ENCODE assay signal across 15 cellular contexts in the genomic region with DNA sequence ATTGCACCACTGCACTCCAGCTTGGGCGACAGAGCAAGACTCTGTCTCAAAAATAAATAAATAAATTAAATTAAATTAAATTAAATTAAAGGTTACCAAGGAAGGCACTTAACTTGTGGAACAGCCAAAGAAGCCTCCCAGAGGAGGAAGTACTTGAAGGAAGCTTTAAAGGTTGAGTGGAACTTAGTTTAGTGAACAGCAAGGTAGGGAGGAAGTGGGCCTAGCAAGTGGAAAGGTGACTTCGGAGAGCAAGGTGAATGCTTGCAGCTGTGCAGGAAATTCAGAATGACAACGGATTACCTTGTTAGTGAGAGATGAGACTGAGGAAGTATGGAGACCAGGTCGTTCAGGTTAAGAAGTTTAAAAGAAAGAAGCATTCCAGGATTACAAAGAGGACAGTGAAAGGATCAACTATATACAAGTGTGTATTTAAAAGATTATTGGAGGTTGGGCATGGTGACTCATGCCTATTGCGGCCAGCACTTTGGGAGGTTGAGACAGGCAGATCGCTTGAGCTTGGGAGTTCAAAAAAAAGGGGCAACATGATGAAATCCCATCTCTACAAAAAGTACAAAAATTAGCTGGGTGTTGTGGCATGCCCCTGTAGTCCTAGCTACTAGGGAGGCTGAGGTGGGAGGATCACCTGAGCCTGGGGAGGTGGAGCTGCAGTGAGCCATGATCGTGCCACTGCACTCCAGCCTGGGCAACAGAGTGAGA. TPM values are rescaled to one million over a fixed set of nuclear protein-coding genes. Genes with fewer than 3 reads are reported as not detected.
DNase-seq lines count a peak whose midpoint lies in the region; ATAC-seq, FAIRE-seq and TF ChIP-seq lines count a peak whose summit lies in the region.
"Had no signal": no experiment of that assay in that cellular context is flagged by ENCODE, and none has a peak within 500 bp of the region (broad histone marks: within the 10 kb centered on the region; RNA-seq: fewer than 3 reads in every experiment).

No MANE protein-coding gene starts in this region.

- ATAC-seq in left lung (peak; percentile 57), HG03442 (IDR thresholded peaks at IDR 0.05; ENCODE audit: unreplicated experiment) (no peak), HG02938 (IDR thresholded peaks at IDR 0.05; ENCODE audit: unreplicated experiment) (no peak)
- ATAC-seq: activated T-cell treated with anti-CD3 and anti-CD28 coated beads, Interleukin-2, amount 50 U/mL, for 4 hours; stimulated activated naive CD8-positive, alpha-beta T cell treated with anti-CD3 and anti-CD28 coated beads, Interleukin-15, amount 100 ng/mL, for 72 hours had no signal

- H3K9me3 ChIP-seq in left lung, result no peaks in the 10 kb centered on the region
- H3K9me3 ChIP-seq: BLaER1 had no signal

- FAIRE-seq in GM12891 (lab: Jason Lieb, UNC), result no peak

- TF ChIP-seq CTCF in astrocyte of the spinal cord (IDR thresholded peaks at IDR 0.05; ENCODE audit: low read depth, low read length) (no peak), left lung (IDR thresholded peaks at IDR 0.05) (no peak)

- DNase-seq in Caki2 (ENCODE audit: low read depth) (peak; percentile 69), LoVo (ENCODE audit: low spot score) (peak; percentile 67), astrocyte of the spinal cord (ENCODE audit: low read depth, low spot score) (peak; percentile 73), left lung (no peak), GM12891 (ENCODE audit: insufficient read length, low spot score) (no peak)
- DNase-seq in stimulated activated CD4-positive, alpha-beta T cell treated with anti-CD3 and anti-CD28 coated beads, Interleukin-4, amount 100 ng/mL, for 1 hour, result no peak
- DNase-seq: activated T-cell treated with anti-CD3 and anti-CD28 coated beads, Interleukin-2, amount 50 U/mL, for 4 hours; cerebellar nuclear complex; hippocampal formation; Karpas-422; NCI-H526; stimulated activated naive CD8-positive, alpha-beta T cell treated with anti-CD3 and anti-CD28 coated beads, Interleukin-15, amount 100 ng/mL, for 72 hours had no signal

- in situ Hi-C loops in Caki2 (cut with HindIII; ENCODE audit: low pct_unique_long_range_greater_than_20kb, low sequenced_read_pairs) (no loop called here), astrocyte of the spinal cord (cut with HindIII; ENCODE audit: low sequenced_read_pairs) (no loop called here)

- H3K36me3 ChIP-seq in left lung, result no peaks in the 10 kb centered on the region
- H3K36me3 ChIP-seq: BLaER1 had no signal

- H3K27me3 ChIP-seq in left lung, result no peaks in the 10 kb centered on the region
- H3K27me3 ChIP-seq: BLaER1 had no signal

- TF ChIP-seq POLR2A in GM12891 (IDR thresholded peaks at IDR 0.05; ENCODE audit: low read depth, low read length), result no peak

- H3K4me1 ChIP-seq in left lung, result peaks cover 0 to 46% of the 10 kb centered on the region in 2 donors

- H3K4me3 ChIP-seq in astrocyte of the spinal cord (ENCODE audit: low read depth, low read length) (no peak overlapping the region), left lung (no peak overlapping the region)
- H3K4me3 ChIP-seq: BLaER1 had no signal

- intact Hi-C loops in left lung (cut with DNase I), result no loop called here

- H3K27ac ChIP-seq in left lung, result peak overlapping the region; percentile 64 to 68
- H3K27ac ChIP-seq: BLaER1 had no signal

TF ChIP-seq in GM12891, 5 proteins besides CTCF, POLR2A, EP300 and RAD21:
- TF ChIP-seq SPI1 (IDR thresholded peaks at IDR 0.05; ENCODE audit: low read depth, low read length) (no peak; the same call in 1 of the 2 replicates), TAF1 (IDR thresholded peaks at IDR 0.05; ENCODE audit: low read depth, low read length) (no peak), PAX5 (IDR thresholded peaks at IDR 0.05; ENCODE audit: insufficient read depth, low read length, severe bottlenecking) (no peak), POU2F2 (IDR thresholded peaks at IDR 0.05; ENCODE audit: low read depth, low read length) (no peak), POLR2AphosphoS5 (IDR thresholded peaks at IDR 0.05; ENCODE audit: low read depth, low read length) (no peak)

RNA-seq across cellular contexts. Expression of a gene that starts 12.8 kb away (rescaled TPM):
- not detected in 2 replicates for total RNA-seq in Caki2 (2014; rRNA removed; shearing (Covaris generic); ENCODE audit: low replicate concordance)
- under 1 TPM; 0.12 to 0.13 TPM for total RNA-seq in left lung
- polyA plus RNA-seq in GM12891 (2012; ENCODE audit: low read depth, missing spikeins), result 0.04 TPM

RNA-seq across cellular contexts. Expression of a gene that starts 39.9 kb away (rescaled TPM):
- total RNA-seq in Caki2 (2014; rRNA removed; shearing (Covaris generic); ENCODE audit: low replicate concordance), result 24.6 and 30.0 TPM in 2 replicates
- total RNA-seq in left lung, result 100 to 1,000 TPM in 1 of 2 donors, 10 to 100 TPM in 1; 95.3 to 100 TPM
- 28.2 TPM for polyA plus RNA-seq in GM12891 (2012; ENCODE audit: low read depth, missing spikeins)

RNA-seq across cellular contexts. Expression of a gene that starts 44.0 kb away (rescaled TPM):
- total RNA-seq in Caki2 (2014; rRNA removed; shearing (Covaris generic); ENCODE audit: low replicate concordance), result not detected in 2 replicates
- total RNA-seq in left lung, result under 1 TPM; 0.08 to 0.26 TPM
- 0.76 TPM for polyA plus RNA-seq in GM12891 (2012; ENCODE audit: low read depth, missing spikeins)

Comparison
In these comparisons a context has a peak if more than half of its experiments do, and no peak if none do; other contexts are left out.
1. DNase-seq: peak in Caki2 (single experiment), LoVo (single experiment) and astrocyte of the spinal cord (single experiment); none in left lung (0 of 2), stimulated activated CD4-positive, alpha-beta T cell treated with anti-CD3 and anti-CD28 coated beads, Interleukin-4, amount 100 ng/mL, for 1 hour (single experiment) and GM12891 (single experiment).